ENCODE assay signal across 23 cellular contexts in the genomic region with DNA sequence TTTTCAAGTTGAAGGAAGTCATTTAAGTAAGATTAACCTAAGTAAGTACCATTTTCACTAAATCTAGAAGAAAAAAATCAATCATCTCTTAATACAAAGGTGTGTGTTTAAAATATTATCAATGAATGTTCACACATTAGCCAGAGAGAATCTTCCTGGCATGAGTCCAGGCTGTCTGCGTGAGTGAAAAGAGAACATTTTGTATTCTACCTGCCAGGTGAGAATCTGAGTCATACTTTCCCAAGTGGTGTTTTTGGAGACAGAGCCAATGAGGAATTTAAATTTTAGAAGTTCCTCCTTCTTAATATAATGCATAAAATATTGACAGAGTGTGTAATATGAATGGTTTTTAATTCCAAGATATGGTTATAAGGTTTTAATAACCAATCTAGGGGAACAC.
DNase-seq lines count a peak whose midpoint lies in the region; ATAC-seq, FAIRE-seq and TF ChIP-seq lines count a peak whose summit lies in the region.
"Had no signal": no experiment of that assay in that cellular context is flagged by ENCODE, and none has a peak within 500 bp of the region (broad histone marks: within the 10 kb centered on the region; RNA-seq: fewer than 3 reads in every experiment).

No MANE protein-coding gene starts in this region.

- H3K79me2 ChIP-seq in HCT116 (ENCODE audit: insufficient read depth, low read length): no peaks in the 10 kb centered on the region

- no peak overlapping the region for H3K9ac ChIP-seq in HCT116 (ENCODE audit: low read length)

- in situ Hi-C loops in ACHN (cut with HindIII; ENCODE audit: low pct_ligation_motif_present, low pct_unique_long_range_greater_than_20kb, low sequenced_read_pairs): no loop called here

- H2AFZ ChIP-seq in HCT116 (ENCODE audit: low read depth, low read length, poor library complexity, severe bottlenecking): no peak overlapping the region
- H2AFZ ChIP-seq: GM23338 had no signal

- no peak overlapping the region for H3K4me2 ChIP-seq in HCT116 (ENCODE audit: low read length)
- H3K4me2 ChIP-seq: GM23338 had no signal

- intact Hi-C loops in HCT116 (cut with micrococcal nuclease) (no loop called here), breast epithelium (cut with DNase I; ENCODE audit: low total_unique reads) (no loop called here)

- TF ChIP-seq CTCF in HCT116 (IDR thresholded peaks at IDR 0.05 in 2 of 3, conservative IDR thresholded peaks at IDR 0.05 in 1 of 3; ENCODE audit: borderline replicate concordance in 1 of 3, insufficient read depth in 1 of 3, low read depth in 2 of 3, low read length in 2 of 3) (no peak), breast epithelium (IDR thresholded peaks at IDR 0.05) (no peak), D721Med (IDR thresholded peaks at IDR 0.05; ENCODE audit: insufficient read depth, missing control alignments) (no peak)

- ATAC-seq in HCT116 (no peak), GM21619 (IDR thresholded peaks at IDR 0.05; ENCODE audit: unreplicated experiment) (no peak)
- ATAC-seq: GM23338 had no signal

- FAIRE-seq in islet of Langerhans (lab: Jason Lieb, UNC) (peak; percentile 38), D721Med (lab: Jason Lieb, UNC) (no peak)
- FAIRE-seq: A204.1, GM12891 had no signal

- CTCF ChIA-PET in HCT116 (lab: Charles Lee): no interaction called here

- H3K4me3 ChIP-seq in HCT116 (replicated peaks in 1 of 2; ENCODE audit: low read depth in 1 of 2, low read length in 2 of 2): no peak overlapping the region
- no peak overlapping the region for H3K4me3 ChIP-seq in breast epithelium
- H3K4me3 ChIP-seq: GM23338, HAP-1 had no signal

- BruUV-seq in HCT116 (replicated peaks; lab: Mats Ljungman, UMichigan): no TSS peak

- H4K20me1 ChIP-seq in HCT116 (ENCODE audit: insufficient read depth): no peaks in the 10 kb centered on the region

- no peaks in the 10 kb centered on the region for H3K36me3 ChIP-seq in HCT116 (ENCODE audit: control insufficient read depth in 1 of 2, insufficient read depth in 2 of 2, low read length in 2 of 2)
- no peaks in the 10 kb centered on the region for H3K36me3 ChIP-seq in breast epithelium
- H3K36me3 ChIP-seq: BE2C, HAP-1 had no signal

- TF ChIP-seq RAD21 in HCT116 (IDR thresholded peaks at IDR 0.05; ENCODE audit: low read depth): no peak

- H3K27me3 ChIP-seq in HCT116 (ENCODE audit: insufficient read depth, low read length) (no peaks in the 10 kb centered on the region), breast epithelium (no peaks in the 10 kb centered on the region)

- TF ChIP-seq POLR2A in HCT116 (IDR thresholded peaks at IDR 0.05; ENCODE audit: borderline replicate concordance, extremely low read depth, insufficient read depth, insufficient read length) (no peak), breast epithelium (IDR thresholded peaks at IDR 0.05) (no peak)

- H3K4me1 ChIP-seq in HCT116 (ENCODE audit: control insufficient read depth in 1 of 2, insufficient read depth in 2 of 2, low read length in 2 of 2) (no peaks in the 10 kb centered on the region), breast epithelium (no peaks in the 10 kb centered on the region)
- H3K4me1 ChIP-seq: BE2C, HAP-1 had no signal

- no peaks in the 10 kb centered on the region for H3K9me2 ChIP-seq in HCT116 (ENCODE audit: insufficient read depth)

- POLR2A ChIA-PET in HCT116 (lab: Charles Lee): no interaction called here

- H3K27ac ChIP-seq in HCT116 (ENCODE audit: low read depth, low read length) (no peak overlapping the region), breast epithelium (peak overlapping the region; percentile 40 to 62)
- H3K27ac ChIP-seq: HL-60 had no signal

- H3K9me3 ChIP-seq in HCT116 (ENCODE audit: control insufficient read depth in 1 of 2, insufficient read depth in 1 of 2, low read depth in 1 of 2, low read length in 2 of 2) (no peaks in the 10 kb centered on the region), breast epithelium (no peaks in the 10 kb centered on the region)
- H3K9me3 ChIP-seq: BE2C, HAP-1 had no signal

- no peak for DNase-seq in HCT116 (ENCODE audit: low read depth, low spot score)
- peak in 1 of 2 donors; percentile 80 for DNase-seq in breast epithelium (ENCODE audit: low spot score in 2 of 2)
- DNase-seq in mucosa of gallbladder (ENCODE audit: low spot score): peak; percentile 44
- no peak for DNase-seq in pons (ENCODE audit: low spot score)
- no peak for DNase-seq in ACHN
- DNase-seq in D721Med (ENCODE audit: insufficient read length, low spot score): no peak
- DNase-seq: BE2C, KG1, NCI-H1092 treated with DMSO at 0.1 percent for 48 hours, NCI-H146, NCI-H2029, NCI-H2227 treated with DMSO at 0.1 percent for 48 hours, NCI-H524, NCI-H82, OCI-M1, SHP77 had no signal

- RAD21 ChIA-PET in HCT116 (lab: Charles Lee; ENCODE audit: low non-redundant PET in 1 of 2, low total read pairs in 2 of 2, uncharacterized antibody in 2 of 2, unreplicated experiment in 2 of 2): no interaction called here

TF ChIP-seq in HCT116, 20 proteins besides CTCF, POLR2A, EP300 and RAD21:
- TF ChIP-seq POLR2AphosphoS5 (IDR thresholded peaks at IDR 0.05; ENCODE audit: low read depth, low read length) (no peak), YY1 (IDR thresholded peaks at IDR 0.05; ENCODE audit: extremely low read depth, insufficient replicate concordance, low read depth, low read length) (no peak), JUND (IDR thresholded peaks at IDR 0.05) (peak; percentile 10; the same call in 1 of the 2 replicates), ELF1 (IDR thresholded peaks at IDR 0.05; ENCODE audit: borderline replicate concordance, low read depth) (no peak), SRF (IDR thresholded peaks at IDR 0.05; ENCODE audit: low read depth) (no peak), SP1 (IDR thresholded peaks at IDR 0.05; ENCODE audit: low read depth) (no peak), EZH2 (IDR thresholded peaks at IDR 0.05) (no peak), EGR1 (IDR thresholded peaks at IDR 0.05; ENCODE audit: low read depth) (no peak), CBX3 (IDR thresholded peaks at IDR 0.05; ENCODE audit: low read depth) (no peak), SIN3A (IDR thresholded peaks at IDR 0.05; ENCODE audit: low read depth) (no peak), FOSL1 (IDR thresholded peaks at IDR 0.05; ENCODE audit: low read depth) (0 out of 2 replicates have a peak, but pooled peaks have one; percentile 24), ZFX (IDR thresholded peaks at IDR 0.05) (no peak), EZH2phosphoT487 (IDR thresholded peaks at IDR 0.05; ENCODE audit: borderline replicate concordance) (no peak), TCF7L2 (IDR thresholded peaks at IDR 0.05; ENCODE audit: borderline replicate concordance, extremely low read depth, insufficient read depth, insufficient read length) (no peak)
- TF ChIP-seq, protein P1, sequence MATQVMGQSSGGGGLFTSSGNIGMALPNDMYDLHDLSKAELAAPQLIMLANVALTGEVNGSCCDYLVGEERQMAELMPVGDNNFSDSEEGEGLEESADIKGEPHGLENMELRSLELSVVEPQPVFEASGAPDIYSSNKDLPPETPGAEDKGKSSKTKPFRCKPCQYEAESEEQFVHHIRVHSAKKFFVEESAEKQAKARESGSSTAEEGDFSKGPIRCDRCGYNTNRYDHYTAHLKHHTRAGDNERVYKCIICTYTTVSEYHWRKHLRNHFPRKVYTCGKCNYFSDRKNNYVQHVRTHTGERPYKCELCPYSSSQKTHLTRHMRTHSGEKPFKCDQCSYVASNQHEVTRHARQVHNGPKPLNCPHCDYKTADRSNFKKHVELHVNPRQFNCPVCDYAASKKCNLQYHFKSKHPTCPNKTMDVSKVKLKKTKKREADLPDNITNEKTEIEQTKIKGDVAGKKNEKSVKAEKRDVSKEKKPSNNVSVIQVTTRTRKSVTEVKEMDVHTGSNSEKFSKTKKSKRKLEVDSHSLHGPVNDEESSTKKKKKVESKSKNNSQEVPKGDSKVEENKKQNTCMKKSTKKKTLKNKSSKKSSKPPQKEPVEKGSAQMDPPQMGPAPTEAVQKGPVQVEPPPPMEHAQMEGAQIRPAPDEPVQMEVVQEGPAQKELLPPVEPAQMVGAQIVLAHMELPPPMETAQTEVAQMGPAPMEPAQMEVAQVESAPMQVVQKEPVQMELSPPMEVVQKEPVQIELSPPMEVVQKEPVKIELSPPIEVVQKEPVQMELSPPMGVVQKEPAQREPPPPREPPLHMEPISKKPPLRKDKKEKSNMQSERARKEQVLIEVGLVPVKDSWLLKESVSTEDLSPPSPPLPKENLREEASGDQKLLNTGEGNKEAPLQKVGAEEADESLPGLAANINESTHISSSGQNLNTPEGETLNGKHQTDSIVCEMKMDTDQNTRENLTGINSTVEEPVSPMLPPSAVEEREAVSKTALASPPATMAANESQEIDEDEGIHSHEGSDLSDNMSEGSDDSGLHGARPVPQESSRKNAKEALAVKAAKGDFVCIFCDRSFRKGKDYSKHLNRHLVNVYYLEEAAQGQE (IDR thresholded peaks at IDR 0.05; ENCODE audit: low read depth): no peak
- TF ChIP-seq, protein P2, sequence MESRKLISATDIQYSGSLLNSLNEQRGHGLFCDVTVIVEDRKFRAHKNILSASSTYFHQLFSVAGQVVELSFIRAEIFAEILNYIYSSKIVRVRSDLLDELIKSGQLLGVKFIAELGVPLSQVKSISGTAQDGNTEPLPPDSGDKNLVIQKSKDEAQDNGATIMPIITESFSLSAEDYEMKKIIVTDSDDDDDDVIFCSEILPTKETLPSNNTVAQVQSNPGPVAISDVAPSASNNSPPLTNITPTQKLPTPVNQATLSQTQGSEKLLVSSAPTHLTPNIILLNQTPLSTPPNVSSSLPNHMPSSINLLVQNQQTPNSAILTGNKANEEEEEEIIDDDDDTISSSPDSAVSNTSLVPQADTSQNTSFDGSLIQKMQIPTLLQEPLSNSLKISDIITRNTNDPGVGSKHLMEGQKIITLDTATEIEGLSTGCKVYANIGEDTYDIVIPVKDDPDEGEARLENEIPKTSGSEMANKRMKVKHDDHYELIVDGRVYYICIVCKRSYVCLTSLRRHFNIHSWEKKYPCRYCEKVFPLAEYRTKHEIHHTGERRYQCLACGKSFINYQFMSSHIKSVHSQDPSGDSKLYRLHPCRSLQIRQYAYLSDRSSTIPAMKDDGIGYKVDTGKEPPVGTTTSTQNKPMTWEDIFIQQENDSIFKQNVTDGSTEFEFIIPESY (IDR thresholded peaks at IDR 0.05; ENCODE audit: extremely low read depth, insufficient replicate concordance, low read length): no peak
- TF ChIP-seq, protein P3, sequence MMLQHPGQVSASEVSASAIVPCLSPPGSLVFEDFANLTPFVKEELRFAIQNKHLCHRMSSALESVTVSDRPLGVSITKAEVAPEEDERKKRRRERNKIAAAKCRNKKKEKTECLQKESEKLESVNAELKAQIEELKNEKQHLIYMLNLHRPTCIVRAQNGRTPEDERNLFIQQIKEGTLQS (IDR thresholded peaks at IDR 0.05): no peak
